In the genomic region with DNA sequence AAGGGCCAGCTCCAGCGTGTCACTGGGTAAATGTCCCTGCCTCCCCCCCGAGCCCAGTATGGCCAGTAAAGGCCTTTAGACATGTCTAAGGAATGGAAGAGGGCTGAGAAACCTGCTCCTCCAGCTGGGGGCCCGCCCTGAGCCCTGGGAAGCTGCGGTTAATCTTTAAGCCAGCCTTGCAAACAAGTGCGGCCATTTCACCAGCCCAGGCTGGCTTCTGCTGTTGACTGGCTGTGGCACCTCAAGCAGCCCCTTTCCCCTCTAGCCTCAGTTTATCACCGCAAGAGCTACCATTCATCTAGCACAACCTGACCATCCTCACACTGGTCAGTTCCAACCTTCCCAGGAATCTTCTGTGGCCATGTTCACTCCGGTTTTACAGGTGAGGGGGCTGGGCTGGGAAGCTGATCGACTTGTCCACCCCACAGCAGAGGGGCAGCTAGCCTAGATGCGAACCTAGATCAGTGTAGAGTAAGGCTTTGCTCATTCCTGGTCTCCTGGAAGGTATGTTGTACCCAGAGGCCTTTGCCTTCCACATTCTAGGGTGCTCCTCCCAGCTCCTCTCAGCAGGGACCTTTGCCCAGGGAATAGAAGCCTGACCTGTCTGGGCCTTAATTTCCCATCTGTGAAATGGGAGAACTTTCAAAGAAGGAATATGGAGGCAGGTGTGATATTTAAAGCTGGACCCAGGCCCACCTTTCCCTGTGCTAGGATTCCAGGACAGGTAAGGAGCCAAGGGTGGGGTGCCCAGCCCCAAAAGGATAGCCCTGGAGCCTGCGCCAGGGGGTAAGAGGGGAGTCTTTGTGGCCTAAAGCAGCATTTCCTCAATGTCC, we compare ENCODE assay signal across 1 cellular context.
TF ChIP-seq lines count a peak whose summit lies in the region.

No MANE protein-coding gene starts in this region.

TF ChIP-seq in H1, 55 proteins besides CTCF, POLR2A, EP300 and RAD21:
- TF ChIP-seq RXRA (IDR thresholded peaks at IDR 0.05; ENCODE audit: insufficient read depth, low read depth, low read length) (no peak), HDAC6 (IDR thresholded peaks at IDR 0.05; ENCODE audit: low read depth, low read length) (no peak), BCL11A (IDR thresholded peaks at IDR 0.05; ENCODE audit: low read depth in 2 of 2, low read length in 2 of 2) (no peak), SP2 (IDR thresholded peaks at IDR 0.05; ENCODE audit: low read length) (no peak)
- TF ChIP-seq, protein P1, sequence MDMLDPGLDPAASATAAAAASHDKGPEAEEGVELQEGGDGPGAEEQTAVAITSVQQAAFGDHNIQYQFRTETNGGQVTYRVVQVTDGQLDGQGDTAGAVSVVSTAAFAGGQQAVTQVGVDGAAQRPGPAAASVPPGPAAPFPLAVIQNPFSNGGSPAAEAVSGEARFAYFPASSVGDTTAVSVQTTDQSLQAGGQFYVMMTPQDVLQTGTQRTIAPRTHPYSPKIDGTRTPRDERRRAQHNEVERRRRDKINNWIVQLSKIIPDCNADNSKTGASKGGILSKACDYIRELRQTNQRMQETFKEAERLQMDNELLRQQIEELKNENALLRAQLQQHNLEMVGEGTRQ (IDR thresholded peaks at IDR 0.05; ENCODE audit: low read length) = no peak
